29 cellular contexts compared by ENCODE assay signal in genomic region chr20:17430515-17430914, GRCh38.
DNase-seq lines count a peak whose midpoint lies in the region; ATAC-seq and TF ChIP-seq lines count a peak whose summit lies in the region.
"Had no signal": no experiment of that assay in that cellular context is flagged by ENCODE, and none has a peak within 500 bp of the region (broad histone marks: within the 10 kb centered on the region; RNA-seq: fewer than 3 reads in every experiment).

No MANE protein-coding gene starts in this region.

- ATAC-seq in HG03457 (IDR thresholded peaks at IDR 0.05; ENCODE audit: unreplicated experiment): no peak
- no peak for ATAC-seq in HG03097 (IDR thresholded peaks at IDR 0.05; ENCODE audit: low FRiP score, unreplicated experiment)
- ATAC-seq: effector memory CD8-positive, alpha-beta T cell; gastroesophageal sphincter; left ventricle myocardium superior; natural killer cell had no signal

- no peak overlapping the region for H3K4me3 ChIP-seq in epithelial cell of esophagus (ENCODE audit: low read length)
- no peak overlapping the region for H3K4me3 ChIP-seq in SJCRH30
- H3K4me3 ChIP-seq: adrenal gland, breast epithelium, esophagus squamous epithelium, gastroesophageal sphincter, MG63, sigmoid colon had no signal

- H3K9me3 ChIP-seq in SJCRH30 (replicated peaks): no peaks in the 10 kb centered on the region
- H3K9me3 ChIP-seq: adrenal gland, breast epithelium, gastroesophageal sphincter, MG63, sigmoid colon had no signal

- DNase-seq in DMS153 treated with DMSO at 0.1 percent for 48 hours (lab: John Stamatoyannopoulos, UW; ENCODE audit: unreplicated experiment) (peak; percentile 97), NCI-H1436 treated with DMSO at 0.1 percent for 48 hours (lab: John Stamatoyannopoulos, UW) (peak; percentile 74), NCI-H345 treated with DMSO at 0.1 percent for 48 hours (lab: John Stamatoyannopoulos, UW; ENCODE audit: unreplicated experiment) (peak; percentile 97), epithelial cell of esophagus (ENCODE audit: low read depth) (peak; percentile 13), SJCRH30 (no peak), anterior cingulate cortex (lab: John Stamatoyannopoulos, UW) (no peak)
- DNase-seq: activated CD4-positive, alpha-beta memory T cell treated with anti-CD3 and anti-CD28 coated beads, Interleukin-2, amount 10 ng/mL, durations not matched to agents 7 days and 5 days; activated T-cell treated with anti-CD3 and anti-CD28 coated beads, Interleukin-2, amount 50 U/mL, for 1 hour; adrenal gland; effector memory CD8-positive, alpha-beta T cell; esophagus squamous epithelium; GDM1; H7; hypothalamus; left ventricle myocardium superior; MG63; midbrain; natural killer cell; NCI-H446; RPMI8226; sigmoid colon; stimulated activated CD4-positive, alpha-beta T cell treated with anti-CD3 and anti-CD28 coated beads, Interleukin-15, amount 100 ng/mL, for 24 hours; stimulated activated CD8-positive, alpha-beta memory T cell treated with anti-CD3 and anti-CD28 coated beads, Interleukin-4, amount 100 ng/mL, for 48 hours; substantia nigra had no signal

- H3K36me3 ChIP-seq in SJCRH30: no peaks in the 10 kb centered on the region
- H3K36me3 ChIP-seq: adrenal gland, breast epithelium, esophagus squamous epithelium, gastroesophageal sphincter, MG63, sigmoid colon had no signal

- H3K27me3 ChIP-seq in SJCRH30: no peaks in the 10 kb centered on the region; the same call in 1 of the 2 replicates
- H3K27me3 ChIP-seq: adrenal gland, MG63 had no signal

- no peaks in the 10 kb centered on the region for H3K4me1 ChIP-seq in SJCRH30
- H3K4me1 ChIP-seq: adrenal gland, breast epithelium, sigmoid colon had no signal

- no peak overlapping the region for H3K27ac ChIP-seq in SJCRH30
- H3K27ac ChIP-seq: adrenal gland, breast epithelium, C4-2B, esophagus squamous epithelium, gastroesophageal sphincter, sigmoid colon had no signal

- TF ChIP-seq CTCF in epithelial cell of esophagus (IDR thresholded peaks at IDR 0.05; ENCODE audit: insufficient read depth, low read depth, low read length, missing control alignments): no peak

Comparison
In these comparisons a context has a peak if more than half of its experiments do, and no peak if none do; other contexts are left out.
1. DNase-seq: peak in DMS153 treated with DMSO at 0.1 percent for 48 hours (single experiment), NCI-H1436 treated with DMSO at 0.1 percent for 48 hours (single experiment), NCI-H345 treated with DMSO at 0.1 percent for 48 hours (single experiment) and epithelial cell of esophagus (single experiment); none in SJCRH30 (0 of 2) and anterior cingulate cortex (0 of 58).